9 cellular contexts compared by ENCODE assay signal in the genomic region with DNA sequence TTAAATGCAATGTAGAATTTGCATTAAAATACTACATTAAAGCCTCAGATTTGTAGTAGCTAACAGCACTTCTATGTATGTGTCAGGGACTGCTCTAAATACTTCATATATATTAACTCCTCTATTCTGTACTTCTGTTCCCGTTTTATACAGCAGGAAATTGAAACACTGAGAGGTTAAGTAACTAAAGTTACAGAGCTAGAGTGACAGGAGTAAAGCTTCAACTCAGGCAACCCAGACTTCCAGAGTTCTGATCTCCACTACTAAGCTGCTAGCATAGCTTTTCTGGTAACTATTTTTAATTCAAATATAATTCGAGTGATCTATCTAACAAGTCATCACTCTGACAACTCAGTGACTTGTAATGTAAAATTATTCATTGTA. TPM values are rescaled to one million over a fixed set of nuclear protein-coding genes. Genes with fewer than 3 reads are reported as not detected.
A peak's percentile ranks its signal among the peaks of the same experiment; 100 is the strongest.
DNase-seq lines count a peak whose midpoint lies in the region; ATAC-seq and TF ChIP-seq lines count a peak whose summit lies in the region.
"Had no signal": no experiment of that assay in that cellular context is flagged by ENCODE, and none has a peak within 500 bp of the region (broad histone marks: within the 10 kb centered on the region; RNA-seq: fewer than 3 reads in every experiment).

No MANE protein-coding gene starts in this region.

- peak; percentile 35 for DNase-seq in G401 (ENCODE audit: low spot score)
- DNase-seq in adrenal gland, result no peak
- no peak for DNase-seq in left lobe of liver (ENCODE audit: low spot score)
- no peak for DNase-seq in SHP77 treated with DMSO at 0.1 percent for 48 hours (lab: John Stamatoyannopoulos, UW)
- DNase-seq in HuH-7 (ENCODE audit: low spot score), result no peak
- no peak for DNase-seq in iPS-NIHi11 (ENCODE audit: low spot score)

- intact Hi-C loops in adrenal gland (cut with DNase I), result no loop called here

- H3K9me3 ChIP-seq in adrenal gland (replicated peaks in 1 of 3), result no peaks in the 10 kb centered on the region

- ATAC-seq in HG03135 (IDR thresholded peaks at IDR 0.05; ENCODE audit: unreplicated experiment), result peak; percentile 8
- peak; percentile 26 for ATAC-seq in left lobe of liver
- ATAC-seq: Panc1 had no signal

- peak overlapping the region in 2 of 4 donors; percentile 46 to 65 for H3K4me3 ChIP-seq in adrenal gland
- peak overlapping the region; percentile 56 for H3K4me3 ChIP-seq in urinary bladder (ENCODE audit: low read depth, low read length)

- H3K36me3 ChIP-seq in adrenal gland (replicated peaks in 1 of 2) (no peaks in the 10 kb centered on the region), urinary bladder (ENCODE audit: insufficient read depth) (no peaks in the 10 kb centered on the region)

- H3K4me1 ChIP-seq in adrenal gland (replicated peaks in 1 of 2) (peaks cover 7 to 21% of the 10 kb centered on the region in 2 donors), urinary bladder (ENCODE audit: insufficient read depth) (no peaks in the 10 kb centered on the region)

- no peaks in the 10 kb centered on the region for H3K27me3 ChIP-seq in adrenal gland

- TF ChIP-seq CTCF in adrenal gland (IDR thresholded peaks at IDR 0.05), result no peak

- H3K27ac ChIP-seq in adrenal gland, result peak overlapping the region in 3 of 5 donors; percentile 60 to 77 (median 66)
- no peak overlapping the region for H3K27ac ChIP-seq in urinary bladder (ENCODE audit: low read depth)

- 9 to 18% (median 10%) methylated on average over 2 of the region's 2 CpGs for WGBS in adrenal gland, 4 donors
- WGBS in urinary bladder, result 9% methylated on average over 2 of the region's 2 CpGs

- TF ChIP-seq POLR2A in adrenal gland (IDR thresholded peaks at IDR 0.05), result no peak

- in situ Hi-C loops in G401 (cut with HindIII; ENCODE audit: low sequenced_read_pairs), result no loop called here

RNA-seq across cellular contexts. Expression of gene APC, which starts 0.6 kb away (rescaled TPM):
- 16.9 and 21.6 TPM in 2 replicates for total RNA-seq in G401 (2014; rRNA removed; shearing (Covaris generic))
- 10 to 100 TPM; 28.7 to 78.1 (median 38.7) TPM for total RNA-seq in adrenal gland
- polyA plus RNA-seq in adrenal gland, result 10 to 100 TPM in 1 of 3 donors, 1 to 10 TPM in 2; 2.5 to 19.6 (median 6.0) TPM
- total RNA-seq in left lobe of liver, result 18.9 TPM
- total RNA-seq in urinary bladder, result 90.1 TPM
- polyA plus RNA-seq in urinary bladder, result 15.1 TPM
